ENCODE assay signal across 14 cellular contexts in the genomic region with DNA sequence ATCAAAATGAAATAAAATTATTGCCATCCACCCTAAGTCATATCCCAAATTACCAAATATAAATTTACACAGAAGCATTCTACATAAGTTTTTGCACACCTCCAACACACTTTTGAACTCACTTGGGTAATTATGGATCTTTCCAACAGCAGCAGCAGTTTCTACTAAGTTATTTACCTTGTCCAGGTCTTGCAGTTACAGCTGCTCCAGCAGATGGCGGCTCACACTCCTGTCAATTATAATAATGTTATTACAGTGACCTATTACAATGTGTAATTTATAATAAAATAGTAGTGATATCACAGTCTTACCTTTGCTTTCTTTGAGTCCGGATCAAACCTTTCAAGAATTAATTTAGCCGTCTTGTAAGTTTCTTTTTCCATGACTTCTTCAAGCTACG. TPM values are rescaled to one million over a fixed set of nuclear protein-coding genes. Genes with fewer than 3 reads are reported as not detected.
DNase-seq lines count a peak whose midpoint lies in the region; ATAC-seq and TF ChIP-seq lines count a peak whose summit lies in the region.
"Had no signal": no experiment of that assay in that cellular context is flagged by ENCODE, and none has a peak within 500 bp of the region (broad histone marks: within the 10 kb centered on the region; RNA-seq: fewer than 3 reads in every experiment).

No MANE protein-coding gene starts in this region.

- peaks cover 11% of the 10 kb centered on the region for H3K36me3 ChIP-seq in Loucy (ENCODE audit: insufficient read depth, low read length)
- H3K36me3 ChIP-seq in WERI-Rb-1 = no peaks in the 10 kb centered on the region
- H3K36me3 ChIP-seq in neural progenitor cell = no peaks in the 10 kb centered on the region

- H3K9ac ChIP-seq in Loucy (ENCODE audit: low read depth, low read length, poor library complexity, severe bottlenecking) = no peak overlapping the region
- no peak overlapping the region for H3K9ac ChIP-seq in neural progenitor cell

- TF ChIP-seq CTCF in Loucy (conservative IDR thresholded peaks at IDR 0.05; ENCODE audit: low read length) = peak; percentile 52
- peak; percentile 35; the same call in 1 of the 2 replicates for TF ChIP-seq CTCF in WERI-Rb-1 (IDR thresholded peaks at IDR 0.05; ENCODE audit: low read depth, low read length)
- TF ChIP-seq CTCF in neural progenitor cell (IDR thresholded peaks at IDR 0.05) = peak; percentile 13

- H3K4me1 Mint-ChIP-seq in neural progenitor cell = no peaks in the 10 kb centered on the region
- H3K4me1 Mint-ChIP-seq: stimulated activated memory B cell treated with anti-CD40 and anti-IgM and Interleukin-4, amounts not matched to agents 10 μg/mL and 1 μg/mL and 100 μg/mL, for 72 hours had no signal

- DNase-seq in NCI-H524 (lab: John Stamatoyannopoulos, UW) (peak; percentile 28 to 53), NCI-H524 treated with DMSO at 0.1 percent for 48 hours (lab: John Stamatoyannopoulos, UW) (no peak), WERI-Rb-1 (peak; percentile 16), neural progenitor cell (ENCODE audit: low spot score) (no peak), hepatic stellate cell (ENCODE audit: low spot score) (no peak), Ammon's horn (ENCODE audit: low spot score) (no peak)
- DNase-seq: activated CD8-positive, alpha-beta T cell treated with anti-CD3 and anti-CD28 coated beads for 36 hours; activated gamma-delta T cell treated with Interleukin-2 at 50 U/mL for 16 hours; GDM1; stimulated activated CD4-positive, alpha-beta T cell treated with anti-CD3 and anti-CD28 coated beads, Interleukin-1b, Interleukin-23, amount 100 ng/mL, for 48 hours had no signal

- H3K27me3 ChIP-seq in Loucy (ENCODE audit: insufficient read depth, low read length, poor library complexity, severe bottlenecking) (no peaks in the 10 kb centered on the region), WERI-Rb-1 (ENCODE audit: insufficient read depth, low read depth, severe bottlenecking) (no peaks in the 10 kb centered on the region), neural progenitor cell (no peaks in the 10 kb centered on the region)
- H3K27me3 ChIP-seq: cardiac muscle cell had no signal

- peaks cover 30% of the 10 kb centered on the region for H3K36me3 Mint-ChIP-seq in neural progenitor cell

- H3K27me3 Mint-ChIP-seq in neural progenitor cell (ENCODE audit: insufficient read depth, low read depth) = no peaks in the 10 kb centered on the region
- H3K27me3 Mint-ChIP-seq: activated CD8-positive, alpha-beta T cell treated with anti-CD3 and anti-CD28 coated beads for 36 hours; stimulated activated memory B cell treated with anti-CD40 and anti-IgM and Interleukin-4, amounts not matched to agents 10 μg/mL and 1 μg/mL and 100 μg/mL, for 72 hours had no signal

- H3K4me2 ChIP-seq in Loucy (ENCODE audit: low read depth, low read length, poor library complexity, severe bottlenecking) (no peak overlapping the region), neural progenitor cell (no peak overlapping the region)

- no peak overlapping the region for H2AFZ ChIP-seq in Loucy (ENCODE audit: low read length)
- no peak overlapping the region for H2AFZ ChIP-seq in neural progenitor cell (replicated peaks)

- no peaks in the 10 kb centered on the region for H3K9me3 ChIP-seq in Loucy (ENCODE audit: insufficient read depth, low read depth, low read length)
- no peaks in the 10 kb centered on the region for H3K9me3 ChIP-seq in WERI-Rb-1 (ENCODE audit: severe bottlenecking)
- H3K9me3 ChIP-seq in neural progenitor cell (ENCODE audit: low read depth) = peaks cover 3% of the 10 kb centered on the region

- H3K79me2 ChIP-seq in Loucy (ENCODE audit: insufficient read depth, low read length) (no peaks in the 10 kb centered on the region), neural progenitor cell (ENCODE audit: low read depth) (no peaks in the 10 kb centered on the region)

- no peak for ATAC-seq in GM19455 (IDR thresholded peaks at IDR 0.05; ENCODE audit: unreplicated experiment)
- ATAC-seq: activated CD8-positive, alpha-beta T cell treated with anti-CD3 and anti-CD28 coated beads for 36 hours; stimulated activated memory B cell treated with anti-CD40 and anti-IgM and Interleukin-4, amounts not matched to agents 10 μg/mL and 1 μg/mL and 100 μg/mL, for 72 hours had no signal

- H3K27ac ChIP-seq in WERI-Rb-1 = no peak overlapping the region
- H3K27ac ChIP-seq in neural progenitor cell = no peak overlapping the region
- H3K27ac ChIP-seq: cardiac muscle cell had no signal

- no peak overlapping the region for H3K27ac Mint-ChIP-seq in neural progenitor cell
- H3K27ac Mint-ChIP-seq: activated CD8-positive, alpha-beta T cell treated with anti-CD3 and anti-CD28 coated beads for 36 hours; stimulated activated memory B cell treated with anti-CD40 and anti-IgM and Interleukin-4, amounts not matched to agents 10 μg/mL and 1 μg/mL and 100 μg/mL, for 72 hours had no signal

- no peak overlapping the region for H3K4me3 Mint-ChIP-seq in neural progenitor cell
- H3K4me3 Mint-ChIP-seq: activated CD8-positive, alpha-beta T cell treated with anti-CD3 and anti-CD28 coated beads for 36 hours; stimulated activated memory B cell treated with anti-CD40 and anti-IgM and Interleukin-4, amounts not matched to agents 10 μg/mL and 1 μg/mL and 100 μg/mL, for 72 hours had no signal

- H4K20me1 ChIP-seq in Loucy (ENCODE audit: insufficient read depth, low read length, poor library complexity, severe bottlenecking) (no peaks in the 10 kb centered on the region), neural progenitor cell (ENCODE audit: low read depth) (no peaks in the 10 kb centered on the region)

- H3K4me3 ChIP-seq in Loucy (ENCODE audit: low read length, poor library complexity, severe bottlenecking) (no peak overlapping the region), WERI-Rb-1 (ENCODE audit: low read depth, low read length) (no peak overlapping the region), neural progenitor cell (no peak overlapping the region)
- H3K4me3 ChIP-seq: cardiac muscle cell had no signal

- H3K9me2 ChIP-seq in Loucy (replicated peaks; ENCODE audit: low read depth, low read length) = no peaks in the 10 kb centered on the region

- H3K9me3 Mint-ChIP-seq in neural progenitor cell = peaks cover 12% of the 10 kb centered on the region

- H3K4me1 ChIP-seq in Loucy (ENCODE audit: insufficient read depth, low read length, poor library complexity, severe bottlenecking) (no peaks in the 10 kb centered on the region), neural progenitor cell (no peaks in the 10 kb centered on the region)

- H3F3A ChIP-seq in Loucy (ENCODE audit: low read depth) = no peaks in the 10 kb centered on the region
- no peaks in the 10 kb centered on the region for H3F3A ChIP-seq in neural progenitor cell (ENCODE audit: low read depth)

RNA-seq across cellular contexts. Expression of a gene that starts 37.9 kb away (rescaled TPM):
- total RNA-seq in neural progenitor cell (ENCODE audit: low replicate concordance) = 24.4 and 36.1 TPM in 2 replicates

Comparison
In these comparisons a context has a peak if more than half of its experiments do, and no peak if none do; other contexts are left out.
1. DNase-seq: peak in NCI-H524 (2 of 2) and WERI-Rb-1 (single experiment); none in NCI-H524 treated with DMSO at 0.1 percent for 48 hours (single experiment), neural progenitor cell (single experiment), hepatic stellate cell (single experiment) and Ammon's horn (single experiment).
2. Peak in every context shown above with its lines, with median percentiles within 50 percentile points of each other: CTCF ChIP-seq.